Comparison of ENCODE assay signal across 29 cellular contexts in the genomic region with DNA sequence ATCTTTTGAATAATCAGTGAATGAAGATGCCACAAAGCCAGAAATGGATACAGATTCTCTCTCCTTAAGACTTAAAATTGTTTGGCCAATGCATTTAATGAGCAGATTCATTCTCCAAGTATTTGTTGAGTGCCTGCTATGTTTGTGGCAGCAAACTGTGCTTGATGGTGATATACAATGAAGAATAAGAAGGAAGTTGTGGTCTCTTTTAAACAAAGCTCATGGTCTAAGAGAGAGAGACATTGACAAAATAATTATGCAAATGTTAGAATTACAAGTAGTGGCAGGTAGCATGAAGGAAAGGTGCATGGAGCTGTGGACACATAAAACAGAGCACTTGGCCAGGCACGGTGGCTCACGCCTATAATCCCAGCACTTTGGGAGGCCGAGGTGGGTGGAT. TPM values are rescaled to one million over a fixed set of nuclear protein-coding genes. Genes with fewer than 3 reads are reported as not detected.
DNase-seq lines count a peak whose midpoint lies in the region; ATAC-seq and TF ChIP-seq lines count a peak whose summit lies in the region.
"Had no signal": no experiment of that assay in that cellular context is flagged by ENCODE, and none has a peak within 500 bp of the region (broad histone marks: within the 10 kb centered on the region; RNA-seq: fewer than 3 reads in every experiment).

No MANE protein-coding gene starts in this region.

- H3K36me3 ChIP-seq in ascending aorta, result peaks cover 0 to 7% of the 10 kb centered on the region in 2 donors
- H3K36me3 ChIP-seq in SJCRH30, result no peaks in the 10 kb centered on the region

- no peak for TF ChIP-seq CTCF in ascending aorta (IDR thresholded peaks at IDR 0.05)

- H3K9me3 ChIP-seq in ascending aorta (no peaks in the 10 kb centered on the region), SJCRH30 (replicated peaks) (no peaks in the 10 kb centered on the region)
- H3K9me3 ChIP-seq: gastrocnemius medialis, psoas muscle, thoracic aorta had no signal

- POLR2A ChIA-PET in activated CD4-positive, alpha-beta T cell treated with anti-CD3 and anti-CD28 coated beads, Interleukin-2, amount 10 ng/mL, durations not matched to agents 7 days and 5 days (lab: Charles Lee), result interaction anchor here (0.9 kb wide), 1 partner anchor 8 kb away, joined by 4 read pairs; no protein-coding TSS in a partner anchor
- POLR2A ChIA-PET in activated CD4-positive, alpha-beta T cell treated with anti-CD3 and anti-CD28 coated beads for 36 hours (lab: Charles Lee), result interaction anchor here (2.2 kb wide), 1 partner anchor 33 kb away, joined by 9 read pairs; no protein-coding TSS in a partner anchor
- POLR2A ChIA-PET in activated CD8-positive, alpha-beta T cell treated with anti-CD3 and anti-CD28 coated beads, Interleukin-2, amount 10 ng/mL, durations not matched to agents 7 days and 5 days (lab: Charles Lee), result interaction anchor here (0.5 to 2.4 kb wide), 4 partner anchors 11 to 75 kb away, joined by 3 to 12 read pairs (median 4); no protein-coding TSS in a partner anchor
- POLR2A ChIA-PET in naive thymus-derived CD8-positive, alpha-beta T cell (lab: Charles Lee), result interaction anchor here (0.7 to 2.8 kb wide), 9 partner anchors 9 to 113 kb away, joined by 3 to 15 read pairs (median 6); a partner anchor contains a TSS

- no peak overlapping the region for H3K4me3 ChIP-seq in ascending aorta
- H3K4me3 ChIP-seq in SJCRH30, result no peak overlapping the region
- H3K4me3 ChIP-seq: gastrocnemius medialis, hepatocyte, psoas muscle, thoracic aorta had no signal

- H3K27me3 Mint-ChIP-seq in activated CD4-positive, alpha-beta T cell treated with anti-CD3 and anti-CD28 coated beads, Interleukin-2, amount 10 ng/mL, durations not matched to agents 7 days and 5 days, result no peaks in the 10 kb centered on the region
- no peaks in the 10 kb centered on the region for H3K27me3 Mint-ChIP-seq in activated CD4-positive, alpha-beta T cell treated with anti-CD3 and anti-CD28 coated beads for 36 hours
- no peaks in the 10 kb centered on the region for H3K27me3 Mint-ChIP-seq in activated CD8-positive, alpha-beta T cell treated with anti-CD3 and anti-CD28 coated beads, Interleukin-2, amount 10 ng/mL, durations not matched to agents 7 days and 5 days (ENCODE audit: low read depth)
- H3K27me3 Mint-ChIP-seq in naive thymus-derived CD8-positive, alpha-beta T cell, result no peaks in the 10 kb centered on the region
- H3K27me3 Mint-ChIP-seq: IgD-negative memory B cell; stimulated activated naive CD8-positive, alpha-beta T cell treated with anti-CD3 and anti-CD28 coated beads, Interleukin-15, Interleukin-2, amounts not matched to agents 100 ng/mL and 50 ng/mL, for 24 hours had no signal

- CTCF ChIA-PET in activated CD4-positive, alpha-beta T cell treated with anti-CD3 and anti-CD28 coated beads, Interleukin-2, amount 10 ng/mL, durations not matched to agents 7 days and 5 days (lab: Charles Lee), result interaction anchor here (1.8 to 2.2 kb wide), 2 partner anchors 9 to 13 kb away, joined by 9 to 17 read pairs; no protein-coding TSS in a partner anchor
- CTCF ChIA-PET in activated CD4-positive, alpha-beta T cell treated with anti-CD3 and anti-CD28 coated beads for 36 hours (lab: Charles Lee), result interaction anchor here (1.2 to 1.7 kb wide), 4 partner anchors 12 to 106 kb away, joined by 4 to 6 read pairs (median 4); no protein-coding TSS in a partner anchor
- CTCF ChIA-PET in activated CD8-positive, alpha-beta T cell treated with anti-CD3 and anti-CD28 coated beads, Interleukin-2, amount 10 ng/mL, durations not matched to agents 7 days and 5 days (lab: Charles Lee), result interaction anchor here (1.0 to 3.3 kb wide), 9 partner anchors 12 to 129 kb away, joined by 3 to 20 read pairs (median 7); a partner anchor contains a TSS

- peaks cover 89% of the 10 kb centered on the region for H3K36me3 Mint-ChIP-seq in activated CD4-positive, alpha-beta T cell treated with anti-CD3 and anti-CD28 coated beads, Interleukin-2, amount 10 ng/mL, durations not matched to agents 7 days and 5 days (ENCODE audit: low read depth)
- peaks cover 83% of the 10 kb centered on the region for H3K36me3 Mint-ChIP-seq in activated CD4-positive, alpha-beta T cell treated with anti-CD3 and anti-CD28 coated beads for 36 hours (ENCODE audit: low read depth)
- H3K36me3 Mint-ChIP-seq in activated CD8-positive, alpha-beta T cell treated with anti-CD3 and anti-CD28 coated beads, Interleukin-2, amount 10 ng/mL, durations not matched to agents 7 days and 5 days (ENCODE audit: low read depth), result peaks cover 87% of the 10 kb centered on the region
- peaks cover 4 to 70% (median 26%) of the 10 kb centered on the region in 3 donors for H3K36me3 Mint-ChIP-seq in naive thymus-derived CD8-positive, alpha-beta T cell

- no peaks in the 10 kb centered on the region for H3K9me3 Mint-ChIP-seq in activated CD4-positive, alpha-beta T cell treated with anti-CD3 and anti-CD28 coated beads, Interleukin-2, amount 10 ng/mL, durations not matched to agents 7 days and 5 days
- no peaks in the 10 kb centered on the region for H3K9me3 Mint-ChIP-seq in activated CD4-positive, alpha-beta T cell treated with anti-CD3 and anti-CD28 coated beads for 36 hours (ENCODE audit: low read depth)
- H3K9me3 Mint-ChIP-seq in activated CD8-positive, alpha-beta T cell treated with anti-CD3 and anti-CD28 coated beads, Interleukin-2, amount 10 ng/mL, durations not matched to agents 7 days and 5 days (ENCODE audit: insufficient read depth), result no peaks in the 10 kb centered on the region
- no peaks in the 10 kb centered on the region for H3K9me3 Mint-ChIP-seq in naive thymus-derived CD8-positive, alpha-beta T cell
- H3K9me3 Mint-ChIP-seq: activated T-cell treated with anti-CD3 and anti-CD28 coated beads, Interleukin-2, amount 50 U/mL, for 72 hours; IgD-negative memory B cell; stimulated activated naive CD8-positive, alpha-beta T cell treated with anti-CD3 and anti-CD28 coated beads, Interleukin-15, Interleukin-2, amounts not matched to agents 100 ng/mL and 50 ng/mL, for 24 hours had no signal

- no peak for DNase-seq in activated CD4-positive, alpha-beta T cell treated with anti-CD3 and anti-CD28 coated beads, Interleukin-2, amount 10 ng/mL, durations not matched to agents 7 days and 5 days
- DNase-seq in activated CD4-positive, alpha-beta T cell treated with anti-CD3 and anti-CD28 coated beads for 36 hours, result no peak
- DNase-seq in EH (ENCODE audit: low read depth) (peak; percentile 30), ascending aorta (ENCODE audit: low spot score in 2 of 2) (no peak), SJCRH30 (no peak)
- DNase-seq in activated CD8-positive, alpha-beta T cell treated with anti-CD3 and anti-CD28 coated beads, Interleukin-2, amount 10 ng/mL, durations not matched to agents 7 days and 5 days, result no peak
- DNase-seq in naive thymus-derived CD8-positive, alpha-beta T cell, result no peak
- DNase-seq in stimulated activated CD4-positive, alpha-beta T cell treated with anti-CD3 and anti-CD28 coated beads, Interleukin-15, amount 100 ng/mL, for 24 hours, result no peak
- DNase-seq: activated naive CD4-positive, alpha-beta T cell treated with anti-CD3 and anti-CD28 coated beads, Interleukin-2, amount 50 U/mL, for 16 hours; activated T-cell treated with anti-CD3 and anti-CD28 coated beads, Interleukin-2, amount 50 U/mL, for 72 hours; AML-193; caudate nucleus; COR-L47; DMS53; gastrocnemius medialis; GDM1; left cardiac atrium; NCI-H1048; NCI-H1694 treated with DMSO at 0.1 percent for 48 hours; NCI-H510A treated with DMSO at 0.1 percent for 48 hours; nucleus accumbens; psoas muscle; SHP77; SW 1271 had no signal

- peak overlapping the region; percentile 23 for H3K4me3 Mint-ChIP-seq in activated CD4-positive, alpha-beta T cell treated with anti-CD3 and anti-CD28 coated beads, Interleukin-2, amount 10 ng/mL, durations not matched to agents 7 days and 5 days
- H3K4me3 Mint-ChIP-seq in activated CD4-positive, alpha-beta T cell treated with anti-CD3 and anti-CD28 coated beads for 36 hours, result no peak overlapping the region
- no peak overlapping the region for H3K4me3 Mint-ChIP-seq in activated CD8-positive, alpha-beta T cell treated with anti-CD3 and anti-CD28 coated beads, Interleukin-2, amount 10 ng/mL, durations not matched to agents 7 days and 5 days
- H3K4me3 Mint-ChIP-seq in naive thymus-derived CD8-positive, alpha-beta T cell, result peak overlapping the region in 8 of 10 donors; percentile 0 to 68 (median 26)
- H3K4me3 Mint-ChIP-seq: activated T-cell treated with anti-CD3 and anti-CD28 coated beads, Interleukin-2, amount 50 U/mL, for 72 hours; stimulated activated naive CD8-positive, alpha-beta T cell treated with anti-CD3 and anti-CD28 coated beads, Interleukin-15, Interleukin-2, amounts not matched to agents 100 ng/mL and 50 ng/mL, for 24 hours had no signal

- intact Hi-C loops in activated CD4-positive, alpha-beta T cell treated with anti-CD3 and anti-CD28 coated beads for 36 hours (cut with DNase I, micrococcal nuclease), result no loop called here
- intact Hi-C loops in ascending aorta (cut with DNase I), result loop anchor here (5.0 kb wide), 1 partner anchor 37 kb away; no protein-coding TSS in a partner anchor

- H3K27ac ChIP-seq in ascending aorta, result no peak overlapping the region
- H3K27ac ChIP-seq in SJCRH30, result no peak overlapping the region
- H3K27ac ChIP-seq: gastrocnemius medialis, hepatocyte, psoas muscle, thoracic aorta had no signal

- ATAC-seq in activated CD4-positive, alpha-beta T cell treated with anti-CD3 and anti-CD28 coated beads for 36 hours, result no peak
- ATAC-seq in activated CD8-positive, alpha-beta T cell treated with anti-CD3 and anti-CD28 coated beads, Interleukin-2, amount 10 ng/mL, durations not matched to agents 7 days and 5 days, result no peak
- ATAC-seq in naive thymus-derived CD8-positive, alpha-beta T cell, result no peak
- ATAC-seq: activated T-cell treated with anti-CD3 and anti-CD28 coated beads, Interleukin-2, amount 50 U/mL, for 72 hours; gastrocnemius medialis; left cardiac atrium; psoas muscle had no signal

- peaks cover 87% of the 10 kb centered on the region for H3K4me1 Mint-ChIP-seq in activated CD4-positive, alpha-beta T cell treated with anti-CD3 and anti-CD28 coated beads, Interleukin-2, amount 10 ng/mL, durations not matched to agents 7 days and 5 days
- peaks cover 78% of the 10 kb centered on the region for H3K4me1 Mint-ChIP-seq in activated CD4-positive, alpha-beta T cell treated with anti-CD3 and anti-CD28 coated beads for 36 hours
- H3K4me1 Mint-ChIP-seq in activated CD8-positive, alpha-beta T cell treated with anti-CD3 and anti-CD28 coated beads, Interleukin-2, amount 10 ng/mL, durations not matched to agents 7 days and 5 days (ENCODE audit: low read depth), result peaks cover 79% of the 10 kb centered on the region
- peaks cover 35 to 83% (median 65%) of the 10 kb centered on the region in 4 donors for H3K4me1 Mint-ChIP-seq in naive thymus-derived CD8-positive, alpha-beta T cell

- H3K27me3 ChIP-seq in ascending aorta (no peaks in the 10 kb centered on the region), SJCRH30 (peaks cover 19% of the 10 kb centered on the region)
- H3K27me3 ChIP-seq: gastrocnemius medialis, hepatocyte had no signal

- no peaks in the 10 kb centered on the region for H3K4me1 ChIP-seq in ascending aorta
- H3K4me1 ChIP-seq in SJCRH30, result no peaks in the 10 kb centered on the region

- peak overlapping the region; percentile 90 for H3K27ac Mint-ChIP-seq in activated CD4-positive, alpha-beta T cell treated with anti-CD3 and anti-CD28 coated beads, Interleukin-2, amount 10 ng/mL, durations not matched to agents 7 days and 5 days
- no peak overlapping the region for H3K27ac Mint-ChIP-seq in activated CD4-positive, alpha-beta T cell treated with anti-CD3 and anti-CD28 coated beads for 36 hours
- H3K27ac Mint-ChIP-seq in activated CD8-positive, alpha-beta T cell treated with anti-CD3 and anti-CD28 coated beads, Interleukin-2, amount 10 ng/mL, durations not matched to agents 7 days and 5 days, result peak overlapping the region; percentile 35
- peak overlapping the region; percentile 6 to 70 (median 40) for H3K27ac Mint-ChIP-seq in naive thymus-derived CD8-positive, alpha-beta T cell

RNA-seq across cellular contexts. Expression of a gene that starts 28.3 kb away (rescaled TPM):
- total RNA-seq in activated CD4-positive, alpha-beta T cell treated with anti-CD3 and anti-CD28 coated beads, Interleukin-2, amount 10 ng/mL, durations not matched to agents 7 days and 5 days, result 10 to 100 TPM; 62.0 to 68.8 TPM
- total RNA-seq in activated CD4-positive, alpha-beta T cell treated with anti-CD3 and anti-CD28 coated beads for 36 hours, result 10 to 100 TPM; 38.5 to 49.8 TPM
- total RNA-seq in activated CD8-positive, alpha-beta T cell treated with anti-CD3 and anti-CD28 coated beads, Interleukin-2, amount 10 ng/mL, durations not matched to agents 7 days and 5 days, result 10 to 100 TPM; 53.5 to 55.8 TPM
- total RNA-seq in naive thymus-derived CD8-positive, alpha-beta T cell, result 10 to 100 TPM; 34.0 to 36.3 TPM
- polyA plus RNA-seq in naive thymus-derived CD8-positive, alpha-beta T cell, result 10 to 100 TPM; 14.5 to 23.8 (median 14.5) TPM
- 7.9 TPM for total RNA-seq in ascending aorta
- total RNA-seq in SJCRH30 (2014; rRNA removed; shearing (Covaris generic)), result not detected in 2 replicates
- total RNA-seq: myocyte had no signal

Comparison
In these comparisons a context has a peak if more than half of its experiments do, and no peak if none do; other contexts are left out.
1. H3K4me3 Mint-ChIP-seq: peak in activated CD4-positive, alpha-beta T cell treated with anti-CD3 and anti-CD28 coated beads, Interleukin-2, amount 10 ng/mL, durations not matched to agents 7 days and 5 days (single experiment) and naive thymus-derived CD8-positive, alpha-beta T cell (8 of 10); none in activated CD4-positive, alpha-beta T cell treated with anti-CD3 and anti-CD28 coated beads for 36 hours (single experiment) and activated CD8-positive, alpha-beta T cell treated with anti-CD3 and anti-CD28 coated beads, Interleukin-2, amount 10 ng/mL, durations not matched to agents 7 days and 5 days (single experiment).